Comparison of ENCODE assay signal across 1 cellular context in genomic region chr2:219541611-219542180, GRCh38.
TF ChIP-seq lines count a peak whose summit lies in the region.

No MANE protein-coding gene starts in this region.

TF ChIP-seq in Ishikawa, 13 proteins besides CTCF, POLR2A, EP300 and RAD21 (continued from another document):
- TF ChIP-seq REST (IDR thresholded peaks at IDR 0.05; ENCODE audit: low read depth), result no peak
- TF ChIP-seq NFIC (IDR thresholded peaks at IDR 0.05), result peak; percentile 54; the same call in 1 of the 2 replicates
- no peak for TF ChIP-seq FOXM1 (IDR thresholded peaks at IDR 0.05; ENCODE audit: borderline replicate concordance, low read depth)
- no peak for TF ChIP-seq TAF1 (IDR thresholded peaks at IDR 0.05; ENCODE audit: low read depth)
